In genomic region chr16:77171750-77172635, GRCh38 we compare ENCODE assay signal across 8 cellular contexts. TPM values are rescaled to one million over a fixed set of nuclear protein-coding genes. Genes with fewer than 3 reads are reported as not detected.
DNase-seq lines count a peak whose midpoint lies in the region; ATAC-seq and TF ChIP-seq lines count a peak whose summit lies in the region.

No MANE protein-coding gene starts in this region.

- H3K4me1 ChIP-seq in DND-41 (ENCODE audit: insufficient read depth, low read length) = no peaks in the 10 kb centered on the region

- peak; percentile 75 for ATAC-seq in DND-41 (ENCODE audit: insufficient read depth, low read depth)
- peak; percentile 82 for ATAC-seq in HG03432 (IDR thresholded peaks at IDR 0.05; ENCODE audit: unreplicated experiment)
- no peak for ATAC-seq in GM21423 (IDR thresholded peaks at IDR 0.05; ENCODE audit: unreplicated experiment)

- H3K27ac Mint-ChIP-seq in brain = peak overlapping the region in 2 of 5 experiments; percentile 17 to 48

- peaks cover 7% of the 10 kb centered on the region for H3K4me1 Mint-ChIP-seq in brain

- TF ChIP-seq CTCF in DND-41 (IDR thresholded peaks at IDR 0.05; ENCODE audit: borderline replicate concordance, extremely low read depth, low read length, poor library complexity, severe bottlenecking) (peak; percentile 78), brain (conservative IDR thresholded peaks at IDR 0.05) (peak; percentile 86 to 87)

- H3K27me3 Mint-ChIP-seq in brain = no peaks in the 10 kb centered on the region

- no peaks in the 10 kb centered on the region for H3K79me2 ChIP-seq in DND-41 (ENCODE audit: insufficient read depth, low read length)

- no peaks in the 10 kb centered on the region for H3K9me3 ChIP-seq in DND-41 (ENCODE audit: insufficient read depth, low read length, severe bottlenecking)

- no peak overlapping the region for H3K27ac ChIP-seq in DND-41 (ENCODE audit: low read length)

- no peak overlapping the region for H2AFZ ChIP-seq in DND-41 (ENCODE audit: low read depth, low read length)

- H4K20me1 ChIP-seq in DND-41 (ENCODE audit: insufficient read depth, low read length) = no peaks in the 10 kb centered on the region

- no peaks in the 10 kb centered on the region for H3K36me3 Mint-ChIP-seq in brain

- DNase-seq in DND-41 (peak; percentile 32), GM19240 (ENCODE audit: insufficient read length, low spot score) (peak; percentile 27), NCI-H526 (lab: John Stamatoyannopoulos, UW) (peak; percentile 1 to 75), islet precursor cell (peak; percentile 53), stromal cell of bone marrow (ENCODE audit: low read depth) (peak; percentile 35)

- H3K27me3 ChIP-seq in DND-41 (ENCODE audit: insufficient read depth, low read length, poor library complexity) = no peaks in the 10 kb centered on the region

- no peak overlapping the region for H3K4me2 ChIP-seq in DND-41 (ENCODE audit: insufficient read depth, low read length)

- H3K4me3 ChIP-seq in DND-41 (ENCODE audit: low read depth in 1 of 2, low read length in 2 of 2) = no peak overlapping the region

- H3K36me3 ChIP-seq in DND-41 (ENCODE audit: insufficient read depth, low read length) = no peaks in the 10 kb centered on the region

- H3K4me3 Mint-ChIP-seq in brain = no peak overlapping the region

- H3K9me3 Mint-ChIP-seq in brain = peaks cover 0 to 3% (median 0%) of the 10 kb centered on the region in 5 experiments

- H3K9ac ChIP-seq in DND-41 (ENCODE audit: low read depth, low read length) = no peak overlapping the region

RNA-seq across cellular contexts. Expression of gene MON1B, which starts 19.0 kb away (rescaled TPM):
- polyA plus RNA-seq in brain (ENCODE audit: insufficient read depth, low read depth, low replicate concordance) = 35.8 TPM

RNA-seq across cellular contexts. Expression of gene SYCE1L, which starts 27.2 kb away (rescaled TPM):
- 9.3 TPM for polyA plus RNA-seq in brain (ENCODE audit: insufficient read depth, low read depth, low replicate concordance)
